Comparison of ENCODE assay signal across 1 cellular context in the genomic region with DNA sequence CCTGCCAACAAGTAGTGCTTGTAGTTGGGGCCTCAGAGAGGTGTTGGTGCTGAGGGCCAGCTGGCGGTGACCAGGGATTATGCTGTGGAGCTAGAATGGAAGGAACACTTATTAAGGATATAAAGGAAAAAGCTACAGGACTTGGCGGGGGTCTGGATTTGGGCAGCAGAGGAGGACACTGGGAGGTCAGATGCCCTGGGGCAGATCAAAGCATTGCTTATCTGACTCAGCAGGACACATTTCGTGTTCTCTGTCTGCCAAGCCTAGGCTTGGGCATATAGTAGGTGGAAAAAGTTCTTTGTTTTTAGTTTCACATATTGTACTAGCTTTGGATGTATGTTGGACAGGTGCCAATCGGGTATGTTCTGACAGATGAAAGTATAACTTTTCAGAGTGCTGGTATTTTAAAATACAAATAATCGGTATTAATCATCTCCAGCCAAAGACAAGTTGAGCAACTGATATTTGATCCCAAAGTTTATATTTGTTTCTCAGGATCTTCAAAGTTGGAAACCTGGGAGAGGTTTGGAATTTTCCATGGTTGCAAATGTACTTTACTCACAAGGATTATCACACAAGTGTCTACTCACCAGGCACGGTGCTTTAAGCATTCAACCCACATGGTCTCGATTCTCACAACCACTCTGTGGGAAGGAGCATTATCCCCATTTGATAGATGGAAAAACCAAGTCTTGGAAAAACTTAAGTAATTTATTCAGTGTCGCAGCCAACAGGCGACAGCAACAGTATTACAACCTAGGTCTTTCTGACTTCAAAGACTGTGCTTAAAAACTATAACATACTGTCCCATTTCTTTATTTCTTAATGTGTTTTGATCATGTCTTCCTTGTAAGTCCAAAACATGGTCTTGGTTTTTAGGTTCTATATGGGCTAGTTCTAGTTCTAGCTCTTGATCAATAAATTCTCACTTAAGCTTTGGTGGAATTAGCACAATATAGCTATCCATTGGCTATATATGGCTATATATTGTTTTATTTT.
TF ChIP-seq lines count a peak whose summit lies in the region.

No MANE protein-coding gene starts in this region.

TF ChIP-seq in HepG2, 621 proteins besides CTCF, POLR2A, EP300 and RAD21 (continued from another document and continues in another):
- TF ChIP-seq, protein P1, sequence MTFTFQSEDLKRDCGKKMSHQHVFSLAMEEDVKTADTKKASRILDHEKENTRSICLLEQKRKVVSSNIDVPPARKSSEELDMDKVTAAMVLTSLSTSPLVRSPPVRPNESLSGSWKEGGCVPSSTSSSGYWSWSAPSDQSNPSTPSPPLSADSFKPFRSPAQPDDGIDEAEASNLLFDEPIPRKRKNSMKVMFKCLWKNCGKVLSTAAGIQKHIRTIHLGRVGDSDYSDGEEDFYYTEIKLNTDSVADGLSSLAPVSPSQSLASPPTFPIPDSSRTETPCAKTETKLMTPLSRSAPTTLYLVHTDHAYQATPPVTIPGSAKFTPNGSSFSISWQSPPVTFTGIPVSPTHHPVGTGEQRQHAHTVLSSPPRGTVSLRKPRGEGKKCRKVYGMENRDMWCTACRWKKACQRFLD (CRISPR knock-in tag; IDR thresholded peaks at IDR 0.05; ENCODE audit: borderline replicate concordance), result no peak
- TF ChIP-seq, protein P2, sequence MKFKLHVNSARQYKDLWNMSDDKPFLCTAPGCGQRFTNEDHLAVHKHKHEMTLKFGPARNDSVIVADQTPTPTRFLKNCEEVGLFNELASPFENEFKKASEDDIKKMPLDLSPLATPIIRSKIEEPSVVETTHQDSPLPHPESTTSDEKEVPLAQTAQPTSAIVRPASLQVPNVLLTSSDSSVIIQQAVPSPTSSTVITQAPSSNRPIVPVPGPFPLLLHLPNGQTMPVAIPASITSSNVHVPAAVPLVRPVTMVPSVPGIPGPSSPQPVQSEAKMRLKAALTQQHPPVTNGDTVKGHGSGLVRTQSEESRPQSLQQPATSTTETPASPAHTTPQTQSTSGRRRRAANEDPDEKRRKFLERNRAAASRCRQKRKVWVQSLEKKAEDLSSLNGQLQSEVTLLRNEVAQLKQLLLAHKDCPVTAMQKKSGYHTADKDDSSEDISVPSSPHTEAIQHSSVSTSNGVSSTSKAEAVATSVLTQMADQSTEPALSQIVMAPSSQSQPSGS (CRISPR knock-in tag; IDR thresholded peaks at IDR 0.05), result no peak
- no peak for TF ChIP-seq ZNF251 (CRISPR knock-in tag; IDR thresholded peaks at IDR 0.05)
- no peak for TF ChIP-seq PHB2 (IDR thresholded peaks at IDR 0.05; ENCODE audit: partially characterized antibody)
- no peak for TF ChIP-seq NFYC (CRISPR knock-in tag; IDR thresholded peaks at IDR 0.05)
- no peak for TF ChIP-seq MTF2 (CRISPR knock-in tag; IDR thresholded peaks at IDR 0.05; ENCODE audit: borderline replicate concordance)
- no peak for TF ChIP-seq MIER3 (CRISPR knock-in tag; IDR thresholded peaks at IDR 0.05; ENCODE audit: borderline replicate concordance)
- TF ChIP-seq HDAC6 (IDR thresholded peaks at IDR 0.05; ENCODE audit: low read depth, low read length), result no peak
- 0 out of 4 replicates have a peak, but pooled peaks of 1 of the 2 experiments have one; percentile 7 for TF ChIP-seq ATF4 (CRISPR knock-in tag; IDR thresholded peaks at IDR 0.05)
- TF ChIP-seq NAIF1 (CRISPR knock-in tag; IDR thresholded peaks at IDR 0.05; ENCODE audit: borderline replicate concordance), result no peak
- TF ChIP-seq ZNF710 (CRISPR knock-in tag; IDR thresholded peaks at IDR 0.05; ENCODE audit: borderline replicate concordance), result no peak
- TF ChIP-seq, protein P3, sequence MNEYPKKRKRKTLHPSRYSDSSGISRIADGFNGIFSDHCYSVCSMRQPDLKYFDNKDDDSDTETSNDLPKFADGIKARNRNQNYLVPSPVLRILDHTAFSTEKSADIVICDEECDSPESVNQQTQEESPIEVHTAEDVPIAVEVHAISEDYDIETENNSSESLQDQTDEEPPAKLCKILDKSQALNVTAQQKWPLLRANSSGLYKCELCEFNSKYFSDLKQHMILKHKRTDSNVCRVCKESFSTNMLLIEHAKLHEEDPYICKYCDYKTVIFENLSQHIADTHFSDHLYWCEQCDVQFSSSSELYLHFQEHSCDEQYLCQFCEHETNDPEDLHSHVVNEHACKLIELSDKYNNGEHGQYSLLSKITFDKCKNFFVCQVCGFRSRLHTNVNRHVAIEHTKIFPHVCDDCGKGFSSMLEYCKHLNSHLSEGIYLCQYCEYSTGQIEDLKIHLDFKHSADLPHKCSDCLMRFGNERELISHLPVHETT (CRISPR knock-in tag; conservative IDR thresholded peaks at IDR 0.05), result no peak
- no peak for TF ChIP-seq MYPOP (CRISPR knock-in tag; IDR thresholded peaks at IDR 0.05)
- TF ChIP-seq PHF21A (CRISPR knock-in tag; IDR thresholded peaks at IDR 0.05), result peak; percentile 25; the same call in 1 of the 2 replicates
- TF ChIP-seq PAF1 (CRISPR knock-in tag; IDR thresholded peaks at IDR 0.05), result no peak
- TF ChIP-seq ZNF468 (CRISPR knock-in tag; IDR thresholded peaks at IDR 0.05), result no peak
- TF ChIP-seq, protein P4, sequence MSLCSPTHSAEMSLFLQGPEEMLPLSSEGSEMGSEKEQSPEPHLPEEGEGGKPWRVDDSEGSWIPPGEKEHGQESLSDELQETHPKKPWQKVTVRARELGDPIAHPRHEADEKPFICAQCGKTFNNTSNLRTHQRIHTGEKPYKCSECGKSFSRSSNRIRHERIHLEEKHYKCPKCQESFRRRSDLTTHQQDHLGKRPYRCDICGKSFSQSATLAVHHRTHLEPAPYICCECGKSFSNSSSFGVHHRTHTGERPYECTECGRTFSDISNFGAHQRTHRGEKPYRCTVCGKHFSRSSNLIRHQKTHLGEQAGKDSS (CRISPR knock-in tag; IDR thresholded peaks at IDR 0.05; ENCODE audit: borderline replicate concordance, low read depth), result no peak
- TF ChIP-seq ZSCAN9 (CRISPR knock-in tag; IDR thresholded peaks at IDR 0.05; ENCODE audit: borderline replicate concordance), result no peak
- no peak for TF ChIP-seq E2F5 (CRISPR knock-in tag; conservative IDR thresholded peaks at IDR 0.05)
- TF ChIP-seq ZNF24 (IDR thresholded peaks at IDR 0.05), result no peak
- TF ChIP-seq ZNF672 (CRISPR knock-in tag; IDR thresholded peaks at IDR 0.05), result no peak
- TF ChIP-seq ZNF3 (CRISPR knock-in tag; IDR thresholded peaks at IDR 0.05), result no peak
- TF ChIP-seq CENPX (CRISPR knock-in tag; IDR thresholded peaks at IDR 0.05), result no peak
- TF ChIP-seq ATF5 (CRISPR knock-in tag; IDR thresholded peaks at IDR 0.05; ENCODE audit: low read depth), result no peak
- TF ChIP-seq STAG1 (CRISPR knock-in tag; IDR thresholded peaks at IDR 0.05), result no peak
- no peak for TF ChIP-seq MATR3 (CRISPR knock-in tag; IDR thresholded peaks at IDR 0.05)
- TF ChIP-seq ZNF431 (CRISPR knock-in tag; IDR thresholded peaks at IDR 0.05; ENCODE audit: borderline replicate concordance, low read depth), result no peak
- TF ChIP-seq BORCS8-MEF2B (CRISPR knock-in tag; IDR thresholded peaks at IDR 0.05), result no peak
- no peak for TF ChIP-seq SRF (IDR thresholded peaks at IDR 0.05; ENCODE audit: low read depth, low read length)
- no peak for TF ChIP-seq RBFOX2 (IDR thresholded peaks at IDR 0.05; ENCODE audit: low read depth, low read length)
- TF ChIP-seq ZNF772 (CRISPR knock-in tag; IDR thresholded peaks at IDR 0.05), result no peak
- TF ChIP-seq TBL1XR1 (IDR thresholded peaks at IDR 0.05; ENCODE audit: borderline replicate concordance, low read length, partially characterized antibody), result no peak
- no peak for TF ChIP-seq ZBTB3 (CRISPR knock-in tag; IDR thresholded peaks at IDR 0.05; ENCODE audit: borderline replicate concordance, low read depth)
- no peak for TF ChIP-seq ZNF563 (CRISPR knock-in tag; IDR thresholded peaks at IDR 0.05)
- TF ChIP-seq ZNF432 (CRISPR knock-in tag; IDR thresholded peaks at IDR 0.05; ENCODE audit: borderline replicate concordance), result no peak
- no peak for TF ChIP-seq ZNF276 (CRISPR knock-in tag; IDR thresholded peaks at IDR 0.05; ENCODE audit: low read depth)
- no peak for TF ChIP-seq PRMT3 (CRISPR knock-in tag; IDR thresholded peaks at IDR 0.05; ENCODE audit: borderline replicate concordance, low read depth)
- TF ChIP-seq, protein P5, sequence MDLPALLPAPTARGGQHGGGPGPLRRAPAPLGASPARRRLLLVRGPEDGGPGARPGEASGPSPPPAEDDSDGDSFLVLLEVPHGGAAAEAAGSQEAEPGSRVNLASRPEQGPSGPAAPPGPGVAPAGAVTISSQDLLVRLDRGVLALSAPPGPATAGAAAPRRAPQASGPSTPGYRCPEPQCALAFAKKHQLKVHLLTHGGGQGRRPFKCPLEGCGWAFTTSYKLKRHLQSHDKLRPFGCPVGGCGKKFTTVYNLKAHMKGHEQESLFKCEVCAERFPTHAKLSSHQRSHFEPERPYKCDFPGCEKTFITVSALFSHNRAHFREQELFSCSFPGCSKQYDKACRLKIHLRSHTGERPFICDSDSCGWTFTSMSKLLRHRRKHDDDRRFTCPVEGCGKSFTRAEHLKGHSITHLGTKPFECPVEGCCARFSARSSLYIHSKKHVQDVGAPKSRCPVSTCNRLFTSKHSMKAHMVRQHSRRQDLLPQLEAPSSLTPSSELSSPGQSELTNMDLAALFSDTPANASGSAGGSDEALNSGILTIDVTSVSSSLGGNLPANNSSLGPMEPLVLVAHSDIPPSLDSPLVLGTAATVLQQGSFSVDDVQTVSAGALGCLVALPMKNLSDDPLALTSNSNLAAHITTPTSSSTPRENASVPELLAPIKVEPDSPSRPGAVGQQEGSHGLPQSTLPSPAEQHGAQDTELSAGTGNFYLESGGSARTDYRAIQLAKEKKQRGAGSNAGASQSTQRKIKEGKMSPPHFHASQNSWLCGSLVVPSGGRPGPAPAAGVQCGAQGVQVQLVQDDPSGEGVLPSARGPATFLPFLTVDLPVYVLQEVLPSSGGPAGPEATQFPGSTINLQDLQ (CRISPR knock-in tag; IDR thresholded peaks at IDR 0.05), result no peak
- no peak for TF ChIP-seq ZBTB25 (CRISPR knock-in tag; IDR thresholded peaks at IDR 0.05)
